Comparison of ENCODE assay signal across 17 cellular contexts in genomic region chr11:10272132-10272531, GRCh38. TPM values are rescaled to one million over a fixed set of nuclear protein-coding genes. Genes with fewer than 3 reads are reported as not detected.
DNase-seq lines count a peak whose midpoint lies in the region; ATAC-seq and TF ChIP-seq lines count a peak whose summit lies in the region.
"Had no signal": no experiment of that assay in that cellular context is flagged by ENCODE, and none has a peak within 500 bp of the region (broad histone marks: within the 10 kb centered on the region; RNA-seq: fewer than 3 reads in every experiment).

No MANE protein-coding gene starts in this region.

- TF ChIP-seq EP300 in SK-N-SH (IDR thresholded peaks at IDR 0.05; ENCODE audit: borderline replicate concordance in 1 of 2, low read depth in 1 of 2, low read length in 1 of 2), result no peak

- H4K20me1 ChIP-seq in SK-N-SH (ENCODE audit: insufficient read depth), result peaks cover 17% of the 10 kb centered on the region; the same call in 1 of the 2 replicates

- H3K27ac Mint-ChIP-seq in activated T-cell treated with anti-CD3 and anti-CD28 coated beads, Interleukin-2, amount 50 U/mL, for 72 hours, result no peak overlapping the region
- H3K27ac Mint-ChIP-seq in T-helper 17 cell, result no peak overlapping the region

- ATAC-seq in activated T-cell treated with anti-CD3 and anti-CD28 coated beads, Interleukin-2, amount 50 U/mL, for 72 hours (replicated peaks in 1 of 2), result peak; percentile 53 to 56
- ATAC-seq in activated T-cell treated with anti-CD3 and anti-CD28 coated beads, Interleukin-2, amount 50 U/mL, for 4 hours, result no peak
- peak; percentile 64 for ATAC-seq in T-helper 17 cell
- peak; percentile 36 for ATAC-seq in upper lobe of right lung
- ATAC-seq: GM12878 had no signal

- H2AFZ ChIP-seq in SK-N-SH (ENCODE audit: low read depth), result no peak overlapping the region
- H2AFZ ChIP-seq: PC-9 had no signal

- H3K79me2 ChIP-seq in SK-N-SH (ENCODE audit: insufficient read depth), result peaks cover 73% of the 10 kb centered on the region

- no peak for TF ChIP-seq CTCF in fibroblast of villous mesenchyme (IDR thresholded peaks at IDR 0.05; ENCODE audit: insufficient read depth, low read depth, low read length)
- TF ChIP-seq CTCF in upper lobe of right lung (IDR thresholded peaks at IDR 0.05), result no peak
- TF ChIP-seq CTCF in SK-N-SH (IDR thresholded peaks at IDR 0.05), result no peak

- H3K27me3 Mint-ChIP-seq in activated T-cell treated with anti-CD3 and anti-CD28 coated beads, Interleukin-2, amount 50 U/mL, for 72 hours (ENCODE audit: low read depth), result no peaks in the 10 kb centered on the region
- H3K27me3 Mint-ChIP-seq in activated T-cell treated with anti-CD3 and anti-CD28 coated beads, Interleukin-2, amount 50 U/mL, for 4 hours (ENCODE audit: low read depth), result no peaks in the 10 kb centered on the region
- no peaks in the 10 kb centered on the region for H3K27me3 Mint-ChIP-seq in T-helper 17 cell

- peaks cover 9% of the 10 kb centered on the region for H3K4me1 Mint-ChIP-seq in activated T-cell treated with anti-CD3 and anti-CD28 coated beads, Interleukin-2, amount 50 U/mL, for 72 hours (ENCODE audit: low read depth)
- peaks cover 5% of the 10 kb centered on the region for H3K4me1 Mint-ChIP-seq in activated T-cell treated with anti-CD3 and anti-CD28 coated beads, Interleukin-2, amount 50 U/mL, for 4 hours (ENCODE audit: low read depth)
- peaks cover 14% of the 10 kb centered on the region for H3K4me1 Mint-ChIP-seq in T-helper 17 cell

- no peak for DNase-seq in activated T-cell treated with anti-CD3 and anti-CD28 coated beads, Interleukin-2, amount 50 U/mL, for 72 hours
- no peak for DNase-seq in activated T-cell treated with anti-CD3 and anti-CD28 coated beads, Interleukin-2, amount 50 U/mL, for 4 hours
- DNase-seq in T-helper 17 cell, result no peak
- peak; percentile 57 for DNase-seq in fibroblast of villous mesenchyme (ENCODE audit: low read depth)
- no peak for DNase-seq in upper lobe of right lung
- no peak for DNase-seq in activated effector memory CD4-positive, alpha-beta T cell treated with anti-CD3 and anti-CD28 coated beads, Interleukin-2, amount 50 U/mL, for 16 hours
- DNase-seq in SK-N-SH, result no peak
- no peak for DNase-seq in head of caudate nucleus
- DNase-seq: GDM1, KBM-7, NCI-H1436, NCI-H2029, NCI-H510A, NCI-H82, PC-9 had no signal

- POLR2A ChIA-PET in SK-N-SH (lab: Yijun Ruan, JAX), result no interaction called here

- no peaks in the 10 kb centered on the region for H3K9me2 ChIP-seq in SK-N-SH

- no peak overlapping the region for H3K9ac ChIP-seq in SK-N-SH

- H3K9me3 Mint-ChIP-seq in activated T-cell treated with anti-CD3 and anti-CD28 coated beads, Interleukin-2, amount 50 U/mL, for 72 hours, result no peaks in the 10 kb centered on the region
- no peaks in the 10 kb centered on the region for H3K9me3 Mint-ChIP-seq in activated T-cell treated with anti-CD3 and anti-CD28 coated beads, Interleukin-2, amount 50 U/mL, for 4 hours

- H3K4me1 ChIP-seq in upper lobe of right lung, result no peaks in the 10 kb centered on the region
- peaks cover 0 to 8% of the 10 kb centered on the region in 2 experiments; a peak in 1 of 4 replicates for H3K4me1 ChIP-seq in SK-N-SH (ENCODE audit: control insufficient read depth in 1 of 2, insufficient read depth in 2 of 2, low read depth in 1 of 2, low read length in 1 of 2)

- no peak overlapping the region for H3K4me3 Mint-ChIP-seq in activated T-cell treated with anti-CD3 and anti-CD28 coated beads, Interleukin-2, amount 50 U/mL, for 72 hours
- no peak overlapping the region for H3K4me3 Mint-ChIP-seq in activated T-cell treated with anti-CD3 and anti-CD28 coated beads, Interleukin-2, amount 50 U/mL, for 4 hours
- no peak overlapping the region for H3K4me3 Mint-ChIP-seq in T-helper 17 cell

- H3K4me3 ChIP-seq in fibroblast of villous mesenchyme (ENCODE audit: low read depth, low read length) (no peak overlapping the region), upper lobe of right lung (no peak overlapping the region), SK-N-SH (ENCODE audit: low read depth in 2 of 2, low read length in 1 of 2) (no peak overlapping the region)
- H3K4me3 ChIP-seq: GM12878, PC-9 had no signal

- no peaks in the 10 kb centered on the region for H3K36me3 ChIP-seq in upper lobe of right lung
- no peaks in the 10 kb centered on the region for H3K36me3 ChIP-seq in SK-N-SH (replicated peaks in 1 of 2; ENCODE audit: control insufficient read depth in 1 of 2, insufficient read depth in 2 of 2, low read length in 1 of 2)

- no peaks in the 10 kb centered on the region for H3K36me3 Mint-ChIP-seq in activated T-cell treated with anti-CD3 and anti-CD28 coated beads, Interleukin-2, amount 50 U/mL, for 72 hours (ENCODE audit: insufficient read depth in 2 of 2)
- H3K36me3 Mint-ChIP-seq in activated T-cell treated with anti-CD3 and anti-CD28 coated beads, Interleukin-2, amount 50 U/mL, for 4 hours (ENCODE audit: insufficient read depth), result peaks cover 2% of the 10 kb centered on the region
- peaks cover 2% of the 10 kb centered on the region for H3K36me3 Mint-ChIP-seq in T-helper 17 cell (ENCODE audit: low read depth)

- TF ChIP-seq RAD21 in SK-N-SH (IDR thresholded peaks at IDR 0.05; ENCODE audit: low read length), result no peak

- no peak overlapping the region for H3K4me2 ChIP-seq in SK-N-SH
- H3K4me2 ChIP-seq: PC-9 had no signal

- 97% methylated on average over 3 of the region's 11 CpGs for WGBS in SK-N-SH (ENCODE audit: low lambda C conversion rate)

- intact Hi-C loops in upper lobe of right lung (cut with DNase I), result no loop called here
- intact Hi-C loops in head of caudate nucleus (cut with DNase I), result no loop called here

- peaks cover 4% of the 10 kb centered on the region for H3F3A ChIP-seq in SK-N-SH (replicated peaks; ENCODE audit: insufficient read depth)

- no peaks in the 10 kb centered on the region for H3K27me3 ChIP-seq in upper lobe of right lung
- no peaks in the 10 kb centered on the region for H3K27me3 ChIP-seq in SK-N-SH (ENCODE audit: insufficient read depth)

- no peaks in the 10 kb centered on the region for H3K9me3 ChIP-seq in T-helper 17 cell (ENCODE audit: control insufficient read depth, low read length, poor library complexity, severe bottlenecking)
- H3K9me3 ChIP-seq in upper lobe of right lung, result no peaks in the 10 kb centered on the region
- H3K9me3 ChIP-seq in SK-N-SH, result no peaks in the 10 kb centered on the region

- CTCF ChIA-PET in SK-N-SH (lab: Yijun Ruan, JAX), result no interaction called here

- H3K27ac ChIP-seq in upper lobe of right lung (no peak overlapping the region), SK-N-SH (ENCODE audit: low read depth in 2 of 2, low read length in 1 of 2) (no peak overlapping the region)
- H3K27ac ChIP-seq: C4-2B, PC-9 had no signal

TF ChIP-seq in SK-N-SH, 30 proteins besides CTCF, POLR2A, EP300 and RAD21 (continues in another document):
- TF ChIP-seq ELF1 (IDR thresholded peaks at IDR 0.05) (no peak), MEF2A (IDR thresholded peaks at IDR 0.05; ENCODE audit: borderline replicate concordance, low read depth) (no peak), RCOR1 (IDR thresholded peaks at IDR 0.05; ENCODE audit: low read length) (no peak), NRF1 (IDR thresholded peaks at IDR 0.05; ENCODE audit: low read depth, low read length) (no peak), IRF3 (IDR thresholded peaks at IDR 0.05; ENCODE audit: low read depth, low read length) (no peak), FOXJ3 (CRISPR knock-in tag; IDR thresholded peaks at IDR 0.05) (no peak), USF1 (IDR thresholded peaks at IDR 0.05; ENCODE audit: borderline replicate concordance, low read depth) (no peak), FOSL2 (IDR thresholded peaks at IDR 0.05; ENCODE audit: borderline replicate concordance, low read depth) (no peak), MXI1 (IDR thresholded peaks at IDR 0.05; ENCODE audit: low read depth, low read length) (no peak)

RNA-seq across cellular contexts. Expression of gene SBF2, which starts 21.9 kb away (rescaled TPM):
- 10 to 100 TPM; 13.4 to 28.8 TPM for total RNA-seq in activated T-cell treated with anti-CD3 and anti-CD28 coated beads, Interleukin-2, amount 50 U/mL, for 72 hours
- total RNA-seq in activated T-cell treated with anti-CD3 and anti-CD28 coated beads, Interleukin-2, amount 50 U/mL, for 4 hours, result 1 to 10 TPM; 3.0 to 6.9 (median 3.5) TPM
- total RNA-seq in T-helper 17 cell (10 to 100 TPM; 15.5 to 23.1 TPM), fibroblast of villous mesenchyme (35.0 and 41.6 TPM in 2 replicates), upper lobe of right lung (38.5 TPM)
- polyA plus RNA-seq in SK-N-SH (2012; rRNA removed), result 23.0 and 36.4 TPM in 2 replicates
- 25.1 and 28.5 TPM in 2 replicates for polyA plus RNA-seq in SK-N-SH (2012; cell fraction: cytosol; rRNA removed)
- 25.4 and 58.1 TPM in 2 replicates for polyA plus RNA-seq in SK-N-SH (2012; cell fraction: nucleus; rRNA removed)

RNA-seq across cellular contexts. Expression of gene ADM, which starts 32.7 kb away (rescaled TPM):
- total RNA-seq in activated T-cell treated with anti-CD3 and anti-CD28 coated beads, Interleukin-2, amount 50 U/mL, for 72 hours, result 1 to 10 TPM; 2.0 to 4.6 TPM
- total RNA-seq in activated T-cell treated with anti-CD3 and anti-CD28 coated beads, Interleukin-2, amount 50 U/mL, for 4 hours, result under 1 TPM in 2 of 3 donors, not detected in 1; 0.43 TPM
- total RNA-seq in T-helper 17 cell (1 to 10 TPM in 1 of 2 donors, under 1 TPM in 1; 0.68 to 2.0 TPM), fibroblast of villous mesenchyme (536 and 925 TPM in 2 replicates), upper lobe of right lung (24.5 TPM)
- polyA plus RNA-seq in SK-N-SH (2012; rRNA removed), result 35.4 and 50.6 TPM in 2 replicates
- polyA plus RNA-seq in SK-N-SH (2012; cell fraction: cytosol; rRNA removed), result 26.5 and 32.6 TPM in 2 replicates
- 75.7 and 120 TPM in 2 replicates for polyA plus RNA-seq in SK-N-SH (2012; cell fraction: nucleus; rRNA removed)

Comparison
In these comparisons a context has a peak if more than half of its experiments do, and no peak if none do; other contexts are left out.
1. ATAC-seq: peak in activated T-cell treated with anti-CD3 and anti-CD28 coated beads, Interleukin-2, amount 50 U/mL, for 72 hours (2 of 2), T-helper 17 cell (single experiment) and upper lobe of right lung (single experiment); none in activated T-cell treated with anti-CD3 and anti-CD28 coated beads, Interleukin-2, amount 50 U/mL, for 4 hours (0 of 2).
2. RNA of gene ADM, which starts 32.7 kb away (total RNA-seq): 536 to 925 TPM in fibroblast of villous mesenchyme; 24.5 TPM in upper lobe of right lung (single experiment), 2.0 to 4.6 TPM in activated T-cell treated with anti-CD3 and anti-CD28 coated beads, Interleukin-2, amount 50 U/mL, for 72 hours, 0.68 to 2.0 TPM in T-helper 17 cell and 0.43 TPM in activated T-cell treated with anti-CD3 and anti-CD28 coated beads, Interleukin-2, amount 50 U/mL, for 4 hours; every median in the first group is over 10 times any median in the second.